ENCODE assay signal across 10 cellular contexts in the genomic region with DNA sequence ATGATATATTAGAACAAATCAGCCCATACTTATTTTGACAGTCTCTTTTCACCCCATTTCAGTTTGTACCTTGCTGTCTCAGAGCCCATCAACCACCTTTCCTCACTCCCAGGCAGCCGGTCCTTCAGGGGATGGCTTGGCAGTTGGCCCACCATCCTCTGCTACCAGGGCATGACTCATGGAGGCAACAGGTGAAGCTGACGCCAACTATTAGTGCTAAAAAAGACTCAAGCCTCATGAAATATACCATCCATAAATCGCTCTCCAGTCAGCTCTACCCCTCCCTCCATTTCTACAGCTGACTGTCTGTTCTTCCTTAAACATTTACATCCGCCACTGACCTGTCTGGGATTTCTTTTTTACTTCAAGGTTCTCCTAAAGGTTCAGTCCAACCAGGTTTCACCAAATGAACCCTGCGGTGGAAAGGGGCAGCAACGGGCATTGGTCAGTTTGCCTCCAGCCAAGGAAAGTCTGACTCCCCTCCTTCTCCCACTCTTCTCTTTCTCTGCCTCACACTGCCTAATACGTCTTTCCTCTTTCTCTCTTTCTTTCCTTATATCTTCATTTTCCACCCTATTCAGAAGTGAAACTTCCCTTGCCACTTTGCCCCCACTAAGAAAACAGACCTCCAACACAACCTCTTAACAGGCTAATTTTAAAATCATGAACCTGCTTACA.
DNase-seq lines count a peak whose midpoint lies in the region; ATAC-seq, FAIRE-seq and TF ChIP-seq lines count a peak whose summit lies in the region.
"Had no signal": no experiment of that assay in that cellular context is flagged by ENCODE, and none has a peak within 500 bp of the region (broad histone marks: within the 10 kb centered on the region; RNA-seq: fewer than 3 reads in every experiment).

No MANE protein-coding gene starts in this region.

- no peak overlapping the region for H2AFZ ChIP-seq in trophoblast cell (ENCODE audit: insufficient read depth, low read length, poor library complexity)
- no peak overlapping the region for H2AFZ ChIP-seq in hepatocyte

- no peaks in the 10 kb centered on the region for H3K36me3 Mint-ChIP-seq in WTC11

- H3K4me1 Mint-ChIP-seq in WTC11 = peaks cover 10% of the 10 kb centered on the region

- H4K12ac ChIP-seq in trophoblast cell (ENCODE audit: low read depth, low read length) = no peak overlapping the region

- DNase-seq in A549 (ENCODE audit: low read depth in 1 of 2, low spot score in 1 of 2) (no peak), DMS79 (lab: John Stamatoyannopoulos, UW) (peak; percentile 39), RWPE2 (ENCODE audit: low spot score) (no peak), left lung (peak; percentile 65 to 80), HK-2 (ENCODE audit: unreplicated experiment) (no peak), WTC11 (ENCODE audit: low spot score) (no peak), trophoblast cell (no peak), hepatocyte (ENCODE audit: low spot score) (no peak)

- H3K4me3 Mint-ChIP-seq in WTC11 = no peak overlapping the region

- no peak overlapping the region for H2AK5ac ChIP-seq in trophoblast cell (ENCODE audit: low read length)

- H3K27me3 Mint-ChIP-seq in WTC11 (ENCODE audit: low read depth) = no peaks in the 10 kb centered on the region

- no peak overlapping the region for H4K8ac ChIP-seq in trophoblast cell (ENCODE audit: low read depth, low read length)

- no peak overlapping the region for H2BK120ac ChIP-seq in trophoblast cell (ENCODE audit: insufficient read depth, low read length, poor library complexity)

- H3K18ac ChIP-seq in trophoblast cell (ENCODE audit: low read length) = no peak overlapping the region

- CTCF ChIA-PET in A549 (lab: Yijun Ruan, JAX) (interaction anchor here (1.7 to 2.4 kb wide), 2 partner anchors 11 to 152 kb away, joined by 4 to 8 read pairs; no protein-coding TSS in a partner anchor), WTC11 (lab: Charles Lee) (interaction anchor here (1.1 to 1.4 kb wide), 2 partner anchors 13 to 131 kb away, joined by 3 to 4 read pairs; no protein-coding TSS in a partner anchor)

- intact Hi-C loops in left lung (cut with DNase I) = no loop called here

- ATAC-seq in A549 = peak; percentile 15 to 18; a peak in 3 of 6 replicates
- ATAC-seq in RWPE2 (ENCODE audit: low read depth) = peak; percentile 66
- ATAC-seq in left lung = peak; percentile 69
- ATAC-seq in WTC11 = no peak

- no peak for TF ChIP-seq CTCF in A549 (IDR thresholded peaks at IDR 0.05)
- no peak for TF ChIP-seq CTCF in RWPE2 (IDR thresholded peaks at IDR 0.05; ENCODE audit: poor library complexity, severe bottlenecking)
- no peak for TF ChIP-seq CTCF in left lung (IDR thresholded peaks at IDR 0.05)
- TF ChIP-seq CTCF in WTC11 (IDR thresholded peaks at IDR 0.05) = no peak
- TF ChIP-seq CTCF in hepatocyte (IDR thresholded peaks at IDR 0.05; ENCODE audit: poor library complexity) = no peak

- no peaks in the 10 kb centered on the region for H3K9me3 Mint-ChIP-seq in WTC11

- no peak overlapping the region for H3K9ac ChIP-seq in trophoblast cell (ENCODE audit: low read length)

- H3K27me3 ChIP-seq in RWPE2 (ENCODE audit: insufficient read depth, poor library complexity, severe bottlenecking) (no peaks in the 10 kb centered on the region), left lung (no peaks in the 10 kb centered on the region), trophoblast cell (ENCODE audit: insufficient read depth, low read length) (no peaks in the 10 kb centered on the region), hepatocyte (no peaks in the 10 kb centered on the region)

- H3K23ac ChIP-seq in trophoblast cell (ENCODE audit: low read length) = no peak overlapping the region

- peaks cover 2% of the 10 kb centered on the region for H3K79me1 ChIP-seq in trophoblast cell (ENCODE audit: low read length)

- no peak for TF ChIP-seq RAD21 in A549 (conservative IDR thresholded peaks at IDR 0.05 in 1 of 2, IDR thresholded peaks at IDR 0.05 in 1 of 2)

- TF ChIP-seq EP300 in A549 (IDR thresholded peaks at IDR 0.05) = no peak

- H3K9me2 ChIP-seq in hepatocyte (replicated peaks; ENCODE audit: insufficient read depth) = no peaks in the 10 kb centered on the region

- H3K14ac ChIP-seq in trophoblast cell (ENCODE audit: low read length) = no peak overlapping the region

- no peak overlapping the region for H4K91ac ChIP-seq in trophoblast cell (ENCODE audit: low read depth, low read length)

- H3K4ac ChIP-seq in trophoblast cell (ENCODE audit: low read depth, low read length) = no peak overlapping the region

- 18% methylated on average over 7 of the region's 7 CpGs for WGBS in A549 (ENCODE audit: missing lambda C conversion rate)
- WGBS in trophoblast cell (ENCODE audit: extremely low coverage, insufficient coverage, insufficient read length) = 100% methylated on average over 1 of the region's 7 CpGs
- 78% methylated on average over 7 of the region's 7 CpGs for WGBS in hepatocyte (ENCODE audit: low lambda C conversion rate, missing lambda C conversion rate)

- no peaks in the 10 kb centered on the region for H4K20me1 ChIP-seq in hepatocyte (ENCODE audit: insufficient read depth, poor library complexity, severe bottlenecking)

- H3K79me2 ChIP-seq in trophoblast cell (ENCODE audit: control insufficient read depth, insufficient read depth, low read length, poor library complexity) (peaks cover 1% of the 10 kb centered on the region), hepatocyte (peaks cover 62% of the 10 kb centered on the region)

- H2BK12ac ChIP-seq in trophoblast cell (ENCODE audit: low read length) = no peak overlapping the region

- TF ChIP-seq POLR2A in A549 (IDR thresholded peaks at IDR 0.05; ENCODE audit: low read length) = no peak

- H3K4me2 ChIP-seq in A549 (peak overlapping the region; percentile 71), trophoblast cell (ENCODE audit: low read length) (no peak overlapping the region), hepatocyte (no peak overlapping the region)

- H3K4me1 ChIP-seq in A549 (peaks cover 100% of the 10 kb centered on the region), RWPE2 (ENCODE audit: insufficient read depth, poor library complexity, severe bottlenecking) (peaks cover 7% of the 10 kb centered on the region), left lung (peaks cover 0 to 3% of the 10 kb centered on the region in 2 donors), trophoblast cell (ENCODE audit: control insufficient read depth in 1 of 2, insufficient read depth in 2 of 2, low read length in 2 of 2) (peaks cover 2 to 5% of the 10 kb centered on the region in 2 experiments), hepatocyte (ENCODE audit: insufficient read depth) (peaks cover 4% of the 10 kb centered on the region)

- POLR2A ChIA-PET in A549 (lab: Yijun Ruan, JAX) = no interaction called here
- POLR2A ChIA-PET in WTC11 (lab: Charles Lee) = no interaction called here

- no peak overlapping the region for H3K27ac Mint-ChIP-seq in WTC11

- no peak for FAIRE-seq in A549 (lab: Jason Lieb, UNC)
- FAIRE-seq: GM18507 had no signal

- H3K4me3 ChIP-seq in A549 = peak overlapping the region; percentile 25
- no peak overlapping the region for H3K4me3 ChIP-seq in RWPE2 (ENCODE audit: severe bottlenecking)
- no peak overlapping the region for H3K4me3 ChIP-seq in left lung
- no peak overlapping the region for H3K4me3 ChIP-seq in trophoblast cell (ENCODE audit: low read depth, low read length)
- H3K4me3 ChIP-seq in hepatocyte = no peak overlapping the region

- peak overlapping the region; percentile 63 to 83 for H3K27ac ChIP-seq in A549
- H3K27ac ChIP-seq in RWPE2 (ENCODE audit: poor library complexity, severe bottlenecking) = no peak overlapping the region
- no peak overlapping the region for H3K27ac ChIP-seq in left lung
- no peak overlapping the region for H3K27ac ChIP-seq in trophoblast cell (ENCODE audit: low read depth, low read length)
- no peak overlapping the region for H3K27ac ChIP-seq in hepatocyte
- H3K27ac ChIP-seq: VCaP had no signal

- H3K9me3 ChIP-seq in A549 (no peaks in the 10 kb centered on the region), RWPE2 (ENCODE audit: severe bottlenecking) (no peaks in the 10 kb centered on the region), left lung (no peaks in the 10 kb centered on the region), trophoblast cell (ENCODE audit: insufficient read depth, low read depth, low read length) (no peaks in the 10 kb centered on the region), hepatocyte (ENCODE audit: low read depth) (no peaks in the 10 kb centered on the region)

- no peaks in the 10 kb centered on the region for H3K36me3 ChIP-seq in RWPE2 (ENCODE audit: low read depth)
- peaks cover 0 to 8% of the 10 kb centered on the region in 2 donors for H3K36me3 ChIP-seq in left lung
- peaks cover under 1 to 4% of the 10 kb centered on the region in 2 experiments for H3K36me3 ChIP-seq in trophoblast cell (ENCODE audit: control insufficient read depth in 1 of 2, insufficient read depth in 2 of 2, low read length in 2 of 2)
- no peaks in the 10 kb centered on the region for H3K36me3 ChIP-seq in hepatocyte (replicated peaks; ENCODE audit: insufficient read depth, low read depth)

- H2BK5ac ChIP-seq in trophoblast cell (ENCODE audit: low read depth, low read length, poor library complexity) = no peak overlapping the region

TF ChIP-seq in A549, 52 proteins besides CTCF, POLR2A, EP300 and RAD21:
- TF ChIP-seq FOSB (CRISPR knock-in tag; IDR thresholded peaks at IDR 0.05) (0 out of 2 replicates have a peak, but pooled peaks have one; percentile 28), FOSL2 (IDR thresholded peaks at IDR 0.05) (no peak), FOSL2 (CRISPR knock-in tag; IDR thresholded peaks at IDR 0.05) (peak; percentile 67), POLR2AphosphoS2 (conservative IDR thresholded peaks at IDR 0.05; ENCODE audit: low read length) (peak; percentile 72; the same call in 1 of the 2 replicates), HOXA7 (CRISPR knock-in tag; IDR thresholded peaks at IDR 0.05) (0 out of 2 replicates have a peak, but pooled peaks have one; percentile 38), RNF2 (IDR thresholded peaks at IDR 0.05; ENCODE audit: borderline replicate concordance, low read depth) (no peak)

TF ChIP-seq in WTC11, 78 proteins besides CTCF, POLR2A, EP300 and RAD21 (continues in another document):
- TF ChIP-seq CBFB (CRISPR knock-in tag; IDR thresholded peaks at IDR 0.05; ENCODE audit: low read depth) = no peak
- no peak for TF ChIP-seq ZNF138 (CRISPR knock-in tag; conservative IDR thresholded peaks at IDR 0.05)
- no peak for TF ChIP-seq ZNF121 (CRISPR knock-in tag; IDR thresholded peaks at IDR 0.05)
- TF ChIP-seq NR2C2 (CRISPR knock-in tag; IDR thresholded peaks at IDR 0.05) = no peak
- no peak for TF ChIP-seq ETV6 (CRISPR knock-in tag; IDR thresholded peaks at IDR 0.05)
- TF ChIP-seq ZNF671 (CRISPR knock-in tag; IDR thresholded peaks at IDR 0.05) = no peak
- no peak for TF ChIP-seq CREM (CRISPR knock-in tag; IDR thresholded peaks at IDR 0.05)
- no peak for TF ChIP-seq GTF2I (CRISPR knock-in tag; conservative IDR thresholded peaks at IDR 0.05)
- TF ChIP-seq TCF7 (CRISPR knock-in tag; IDR thresholded peaks at IDR 0.05; ENCODE audit: low read depth) = no peak
- no peak for TF ChIP-seq NR1H2 (CRISPR knock-in tag; IDR thresholded peaks at IDR 0.05)
- no peak for TF ChIP-seq FOXK1 (CRISPR knock-in tag; IDR thresholded peaks at IDR 0.05)
- no peak for TF ChIP-seq RORB (CRISPR knock-in tag; IDR thresholded peaks at IDR 0.05)

Comparison
In these comparisons a context has a peak if more than half of its experiments do, and no peak if none do; other contexts are left out.
1. DNase-seq: peak in DMS79 (single experiment) and left lung (2 of 2); none in A549 (0 of 2), RWPE2 (single experiment), HK-2 (single experiment), WTC11 (single experiment), trophoblast cell (0 of 2) and hepatocyte (single experiment).
2. H3K27ac ChIP-seq: peak in A549 (2 of 2); none in RWPE2 (single experiment), left lung (0 of 2), trophoblast cell (single experiment) and hepatocyte (single experiment).